ENCODE assay signal across 12 cellular contexts in genomic region chrX:21973321-21974010, GRCh38. TPM values are rescaled to one million over a fixed set of nuclear protein-coding genes. Genes with fewer than 3 reads are reported as not detected.
A peak's percentile ranks its signal among the peaks of the same experiment; 100 is the strongest.
DNase-seq lines count a peak whose midpoint lies in the region; ATAC-seq and FAIRE-seq lines count a peak whose summit lies in the region.
"Had no signal": no experiment of that assay in that cellular context is flagged by ENCODE, and none has a peak within 500 bp of the region (broad histone marks: within the 10 kb centered on the region; RNA-seq: fewer than 3 reads in every experiment).

No MANE protein-coding gene starts in this region.

- POLR2A ChIA-PET in activated naive CD8-positive, alpha-beta T cell treated with anti-CD3 and anti-CD28 coated beads, Interleukin-2, amount 10 ng/mL, durations not matched to agents 7 days and 5 days (lab: Charles Lee): interaction anchor here (1.8 to 2.9 kb wide), 2 partner anchors 32 to 134 kb away, joined by 9 to 11 read pairs; partner anchors contain the start of genes MBTPS2 and SMS

- H3K9me3 ChIP-seq in muscle layer of duodenum (ENCODE audit: control insufficient read depth in 1 of 2, low read length in 2 of 2) (no peaks in the 10 kb centered on the region), Karpas-422 (ENCODE audit: low read length) (no peaks in the 10 kb centered on the region)
- H3K9me3 ChIP-seq: adrenal gland had no signal

- peak; percentile 29 for FAIRE-seq in GM18507 (lab: Jason Lieb, UNC)
- FAIRE-seq: endometrium had no signal

- H3K9ac ChIP-seq in Karpas-422 (ENCODE audit: low read length): no peak overlapping the region
- H3K9ac ChIP-seq: parathyroid adenoma had no signal

- no peak overlapping the region for H3K4me2 ChIP-seq in Karpas-422 (ENCODE audit: low read depth, low read length, poor library complexity, severe bottlenecking)

- H3K4me1 ChIP-seq in ACC112 (ENCODE audit: control insufficient read depth, insufficient read depth, low read length, unreplicated experiment) (peaks cover 15% of the 10 kb centered on the region), muscle layer of duodenum (ENCODE audit: control insufficient read depth in 1 of 2, insufficient read depth in 2 of 2, low read length in 2 of 2) (no peaks in the 10 kb centered on the region), Karpas-422 (ENCODE audit: low read length) (no peaks in the 10 kb centered on the region)
- H3K4me1 ChIP-seq: adrenal gland, parathyroid adenoma had no signal

- H3K36me3 Mint-ChIP-seq in activated naive CD8-positive, alpha-beta T cell treated with anti-CD3 and anti-CD28 coated beads, Interleukin-2, amount 10 ng/mL, durations not matched to agents 7 days and 5 days: peaks cover 12% of the 10 kb centered on the region

- H3K27me3 ChIP-seq in ACC112 (ENCODE audit: insufficient read depth, low read length) (no peaks in the 10 kb centered on the region), muscle layer of duodenum (ENCODE audit: low read depth, low read length) (no peaks in the 10 kb centered on the region), Karpas-422 (ENCODE audit: low read length) (no peaks in the 10 kb centered on the region)
- H3K27me3 ChIP-seq: adrenal gland had no signal

- H3K27ac ChIP-seq in ACC112 (ENCODE audit: low read depth, low read length) (peak overlapping the region; percentile 23), muscle layer of duodenum (ENCODE audit: low read length) (peak overlapping the region; percentile 71), Karpas-422 (ENCODE audit: low read length) (no peak overlapping the region)
- H3K27ac ChIP-seq: adrenal gland, parathyroid adenoma had no signal

- no peaks in the 10 kb centered on the region for H3K9me3 Mint-ChIP-seq in activated naive CD8-positive, alpha-beta T cell treated with anti-CD3 and anti-CD28 coated beads, Interleukin-2, amount 10 ng/mL, durations not matched to agents 7 days and 5 days

- no peak for DNase-seq in GM18507 (ENCODE audit: extremely low spot score, insufficient read length, low read depth)
- DNase-seq in activated naive CD8-positive, alpha-beta T cell treated with anti-CD3 and anti-CD28 coated beads, Interleukin-2, amount 10 ng/mL, durations not matched to agents 7 days and 5 days: no peak
- no peak for DNase-seq in pons (ENCODE audit: low spot score)
- no peak for DNase-seq in NCI-H146 (lab: John Stamatoyannopoulos, UW)
- DNase-seq in Karpas-422: no peak
- DNase-seq: NCI-H1417 treated with DMSO at 0.1 percent for 48 hours had no signal

- H3K27ac Mint-ChIP-seq in activated naive CD8-positive, alpha-beta T cell treated with anti-CD3 and anti-CD28 coated beads, Interleukin-2, amount 10 ng/mL, durations not matched to agents 7 days and 5 days: peak overlapping the region; percentile 92

- peaks cover 54% of the 10 kb centered on the region for H3K36me3 ChIP-seq in ACC112 (ENCODE audit: insufficient read depth, low read length)
- H3K36me3 ChIP-seq in muscle layer of duodenum (ENCODE audit: control insufficient read depth in 1 of 2, insufficient read depth in 2 of 2, low read length in 2 of 2): peaks cover 4 to 7% of the 10 kb centered on the region in 2 donors
- peaks cover 8% of the 10 kb centered on the region; the same call in 1 of the 2 replicates for H3K36me3 ChIP-seq in Karpas-422 (ENCODE audit: insufficient read depth, low read length)

- H3K27me3 Mint-ChIP-seq in activated naive CD8-positive, alpha-beta T cell treated with anti-CD3 and anti-CD28 coated beads, Interleukin-2, amount 10 ng/mL, durations not matched to agents 7 days and 5 days: no peaks in the 10 kb centered on the region

- no peaks in the 10 kb centered on the region for H4K20me1 ChIP-seq in Karpas-422 (ENCODE audit: insufficient read depth, low read depth, low read length)

- no peak for ATAC-seq in activated naive CD8-positive, alpha-beta T cell treated with anti-CD3 and anti-CD28 coated beads, Interleukin-2, amount 10 ng/mL, durations not matched to agents 7 days and 5 days (ENCODE audit: low read depth)
- ATAC-seq in GM18517 (IDR thresholded peaks at IDR 0.05; ENCODE audit: unreplicated experiment): no peak

- H3K79me2 ChIP-seq in ACC112 (ENCODE audit: control insufficient read depth, insufficient read depth, low read length, unreplicated experiment) (peaks cover 68% of the 10 kb centered on the region), Karpas-422 (ENCODE audit: low read length) (peaks cover 4% of the 10 kb centered on the region; the same call in 1 of the 2 replicates)
- H3K79me2 ChIP-seq: parathyroid adenoma had no signal

- H3K4me1 Mint-ChIP-seq in activated naive CD8-positive, alpha-beta T cell treated with anti-CD3 and anti-CD28 coated beads, Interleukin-2, amount 10 ng/mL, durations not matched to agents 7 days and 5 days: peaks cover 16% of the 10 kb centered on the region

- H2AFZ ChIP-seq in ACC112 (ENCODE audit: low read length, unreplicated experiment): no peak overlapping the region
- H2AFZ ChIP-seq in Karpas-422 (ENCODE audit: low read length): no peak overlapping the region
- H2AFZ ChIP-seq: parathyroid adenoma had no signal

- H3K9me2 ChIP-seq in Karpas-422 (replicated peaks; ENCODE audit: insufficient read depth, low read length): no peaks in the 10 kb centered on the region

- H3K4me3 Mint-ChIP-seq in activated naive CD8-positive, alpha-beta T cell treated with anti-CD3 and anti-CD28 coated beads, Interleukin-2, amount 10 ng/mL, durations not matched to agents 7 days and 5 days: peak overlapping the region; percentile 82

- H3K4me3 ChIP-seq in ACC112 (ENCODE audit: low read depth, low read length) (no peak overlapping the region), muscle layer of duodenum (ENCODE audit: low read depth in 1 of 2, low read length in 2 of 2) (no peak overlapping the region), Karpas-422 (ENCODE audit: low read length) (no peak overlapping the region)
- H3K4me3 ChIP-seq: adrenal gland had no signal

RNA-seq across cellular contexts. Expression of gene SMS, which starts 33.0 kb away (rescaled TPM):
- total RNA-seq in activated naive CD8-positive, alpha-beta T cell treated with anti-CD3 and anti-CD28 coated beads, Interleukin-2, amount 10 ng/mL, durations not matched to agents 7 days and 5 days: 10 to 100 TPM; 64.1 to 67.4 TPM
- 116 and 131 TPM in 2 replicates for total RNA-seq in Karpas-422 (2014; rRNA removed; shearing (Covaris generic); ENCODE audit: low replicate concordance)

RNA-seq across cellular contexts. Expression of gene PHEX, which starts 58.7 kb away (rescaled TPM):
- total RNA-seq in activated naive CD8-positive, alpha-beta T cell treated with anti-CD3 and anti-CD28 coated beads, Interleukin-2, amount 10 ng/mL, durations not matched to agents 7 days and 5 days: under 1 TPM; 0.23 to 0.55 TPM
- 1.3 TPM in 1 of 2 replicates, not detected in the other for total RNA-seq in Karpas-422 (2014; rRNA removed; shearing (Covaris generic); ENCODE audit: low replicate concordance)
